11 cellular contexts compared by ENCODE assay signal in the genomic region with DNA sequence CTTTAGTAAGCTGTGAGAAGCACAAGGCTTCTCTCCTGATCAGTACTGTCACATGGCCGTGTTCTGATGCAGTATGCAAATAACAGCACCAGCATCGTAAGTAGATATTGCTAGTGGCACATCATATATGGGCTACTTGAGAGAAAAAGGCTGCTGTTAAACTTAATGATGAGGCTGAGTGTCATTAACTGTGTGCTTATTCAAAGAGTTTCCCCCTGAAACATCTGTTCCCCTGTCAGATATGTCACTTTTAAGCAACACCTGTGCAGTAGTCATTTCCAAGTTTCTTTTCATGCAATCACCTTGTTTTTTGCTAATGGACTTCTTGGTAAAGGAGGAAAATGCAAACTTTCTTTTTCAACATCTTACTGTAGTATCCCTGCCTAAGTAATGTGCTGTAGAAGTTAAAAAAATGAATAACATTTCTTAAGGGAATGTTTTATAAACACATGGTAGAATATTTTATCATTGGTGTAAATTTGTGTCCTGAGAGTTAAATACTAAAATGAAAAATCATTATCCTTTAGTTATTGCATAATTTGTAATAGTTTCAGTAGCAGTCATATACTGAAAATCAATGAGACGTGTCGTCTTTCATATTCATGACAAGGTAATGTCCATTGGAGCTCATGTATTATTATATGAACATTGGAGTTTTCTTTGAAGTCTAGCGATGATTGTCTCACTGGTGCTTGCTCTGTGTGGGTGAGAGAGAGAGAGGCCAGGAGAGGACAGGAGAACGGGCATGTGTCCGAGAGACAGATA.
DNase-seq lines count a peak whose midpoint lies in the region; ATAC-seq and TF ChIP-seq lines count a peak whose summit lies in the region.
"Had no signal": no experiment of that assay in that cellular context is flagged by ENCODE, and none has a peak within 500 bp of the region (broad histone marks: within the 10 kb centered on the region; RNA-seq: fewer than 3 reads in every experiment).

No MANE protein-coding gene starts in this region.

- POLR2A ChIA-PET in WTC11 (lab: Charles Lee) (no interaction called here), PC-9 (lab: Charles Lee; ENCODE audit: unreplicated experiment) (no interaction called here)

- no peaks in the 10 kb centered on the region for H3K79me2 ChIP-seq in PC-9 (ENCODE audit: low read depth)

- H3K9me3 Mint-ChIP-seq in WTC11, result peaks cover 12% of the 10 kb centered on the region

- no peak overlapping the region for H3K4me3 Mint-ChIP-seq in WTC11
- H3K4me3 Mint-ChIP-seq: mesothelial cell of epicardium, T-cell had no signal

- 0 out of 2 replicates have a peak, but pooled peaks cover 2% of the 10 kb centered on the region for H3K9me3 ChIP-seq in PC-9 (ENCODE audit: insufficient read depth, low read depth)

- no peak overlapping the region for H3K27ac ChIP-seq in PC-9

- H3K4me1 Mint-ChIP-seq in WTC11, result peaks cover 12% of the 10 kb centered on the region
- H3K4me1 Mint-ChIP-seq: T-cell had no signal

- no peak overlapping the region for H2AFZ ChIP-seq in PC-9

- intact Hi-C loops in PC-9 (cut with micrococcal nuclease; ENCODE audit: unreplicated experiment), result no loop called here

- BruUV-seq in PC-9 (replicated peaks; lab: Mats Ljungman, UMichigan), result no TSS peak

- H4K20me1 ChIP-seq in PC-9 (ENCODE audit: insufficient read depth), result no peaks in the 10 kb centered on the region

- H3K9me2 ChIP-seq in PC-9 (ENCODE audit: insufficient read depth), result no peaks in the 10 kb centered on the region

- no peaks in the 10 kb centered on the region for H3F3A ChIP-seq in PC-9 (ENCODE audit: insufficient read depth, low read depth)

- H3K4me2 ChIP-seq in PC-9, result no peak overlapping the region

- H3K36me3 ChIP-seq in PC-9 (ENCODE audit: low read depth), result no peaks in the 10 kb centered on the region

- peak; percentile 85 for ATAC-seq in GM19035 (IDR thresholded peaks at IDR 0.05; ENCODE audit: unreplicated experiment)
- peak; percentile 89 for ATAC-seq in GM21723 (IDR thresholded peaks at IDR 0.05; ENCODE audit: unreplicated experiment)
- ATAC-seq in HG03196 (IDR thresholded peaks at IDR 0.05; ENCODE audit: unreplicated experiment), result peak; percentile 79
- ATAC-seq in WTC11, result no peak
- ATAC-seq: T-cell had no signal

- no peak overlapping the region for H3K4me3 ChIP-seq in PC-9

- no peaks in the 10 kb centered on the region for H3K27me3 ChIP-seq in PC-9 (ENCODE audit: insufficient read depth, low read depth)

- CTCF ChIA-PET in WTC11 (lab: Charles Lee) (no interaction called here), PC-9 (lab: Charles Lee) (no interaction called here)

- H3K27ac Mint-ChIP-seq in WTC11, result peak overlapping the region; percentile 26; the same call in 1 of the 2 replicates
- H3K27ac Mint-ChIP-seq: mesothelial cell of epicardium, T-cell had no signal

- no peaks in the 10 kb centered on the region for H3K4me1 ChIP-seq in PC-9 (replicated peaks; ENCODE audit: insufficient read depth)

- H3K27me3 Mint-ChIP-seq in WTC11 (ENCODE audit: low read depth), result no peaks in the 10 kb centered on the region
- H3K27me3 Mint-ChIP-seq: T-cell had no signal

- TF ChIP-seq CTCF in WTC11 (IDR thresholded peaks at IDR 0.05) (no peak), PC-9 (conservative IDR thresholded peaks at IDR 0.05) (no peak)

- no peak for DNase-seq in WTC11 (ENCODE audit: low spot score)
- no peak for DNase-seq in activated CD8-positive, alpha-beta memory T cell treated with anti-CD3 and anti-CD28 coated beads for 24 hours
- DNase-seq in NCI-H146 (lab: John Stamatoyannopoulos, UW), result no peak
- DNase-seq in PC-9, result no peak
- DNase-seq: activated CD8-positive, alpha-beta memory T cell treated with anti-CD3 and anti-CD28 coated beads, Interleukin-2, amount 50 U/mL, for 48 hours; NCI-H2081 treated with DMSO at 0.1 percent for 48 hours; T-cell had no signal

- H3K36me3 Mint-ChIP-seq in WTC11, result peaks cover 13% of the 10 kb centered on the region

TF ChIP-seq in WTC11, 78 proteins besides CTCF, POLR2A, EP300 and RAD21:
- TF ChIP-seq, protein P1, sequence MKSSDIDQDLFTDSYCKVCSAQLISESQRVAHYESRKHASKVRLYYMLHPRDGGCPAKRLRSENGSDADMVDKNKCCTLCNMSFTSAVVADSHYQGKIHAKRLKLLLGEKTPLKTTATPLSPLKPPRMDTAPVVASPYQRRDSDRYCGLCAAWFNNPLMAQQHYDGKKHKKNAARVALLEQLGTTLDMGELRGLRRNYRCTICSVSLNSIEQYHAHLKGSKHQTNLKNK (CRISPR knock-in tag; IDR thresholded peaks at IDR 0.05), result no peak
- no peak for TF ChIP-seq CDX4 (CRISPR knock-in tag; IDR thresholded peaks at IDR 0.05; ENCODE audit: borderline replicate concordance)
- TF ChIP-seq ZNF121 (CRISPR knock-in tag; IDR thresholded peaks at IDR 0.05), result no peak
- TF ChIP-seq NFE2L1 (CRISPR knock-in tag; IDR thresholded peaks at IDR 0.05), result no peak
- TF ChIP-seq, protein P2, sequence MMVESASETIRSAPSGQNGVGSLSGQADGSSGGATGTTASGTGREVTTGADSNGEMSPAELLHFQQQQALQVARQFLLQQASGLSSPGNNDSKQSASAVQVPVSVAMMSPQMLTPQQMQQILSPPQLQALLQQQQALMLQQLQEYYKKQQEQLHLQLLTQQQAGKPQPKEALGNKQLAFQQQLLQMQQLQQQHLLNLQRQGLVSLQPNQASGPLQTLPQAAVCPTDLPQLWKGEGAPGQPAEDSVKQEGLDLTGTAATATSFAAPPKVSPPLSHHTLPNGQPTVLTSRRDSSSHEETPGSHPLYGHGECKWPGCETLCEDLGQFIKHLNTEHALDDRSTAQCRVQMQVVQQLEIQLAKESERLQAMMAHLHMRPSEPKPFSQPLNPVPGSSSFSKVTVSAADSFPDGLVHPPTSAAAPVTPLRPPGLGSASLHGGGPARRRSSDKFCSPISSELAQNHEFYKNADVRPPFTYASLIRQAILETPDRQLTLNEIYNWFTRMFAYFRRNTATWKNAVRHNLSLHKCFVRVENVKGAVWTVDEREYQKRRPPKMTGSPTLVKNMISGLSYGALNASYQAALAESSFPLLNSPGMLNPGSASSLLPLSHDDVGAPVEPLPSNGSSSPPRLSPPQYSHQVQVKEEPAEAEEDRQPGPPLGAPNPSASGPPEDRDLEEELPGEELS (CRISPR knock-in tag; IDR thresholded peaks at IDR 0.05), result no peak
